ENCODE assay signal across 24 cellular contexts in genomic region chr4:131635191-131635590, GRCh38.
"Had no signal": no experiment of that assay in that cellular context is flagged by ENCODE, and none has a peak within 500 bp of the region (broad histone marks: within the 10 kb centered on the region; RNA-seq: fewer than 3 reads in every experiment).

No MANE protein-coding gene starts in this region.

- DNase-seq: islet precursor cell; left ventricle myocardium inferior; midbrain; mucosa of descending colon; naive thymus-derived CD4-positive, alpha-beta T cell; ovary; posterior cingulate gyrus; retina; right cardiac atrium; stimulated activated CD4-positive, alpha-beta T cell treated with anti-CD3 and anti-CD28 coated beads, Interleukin-12 subunit alpha, Interleukin-12 subunit beta, amount 100 ng/mL, for 4 hours; stimulated activated CD4-positive, alpha-beta T cell treated with anti-CD3 and anti-CD28 coated beads, Interleukin-15, amount 100 ng/mL, for 24 hours; stimulated activated CD4-positive, alpha-beta T cell treated with anti-CD3 and anti-CD28 coated beads, Interleukin-2, amount 100 ng/mL, for 24 hours; stimulated activated CD4-positive, alpha-beta T cell treated with anti-CD3 and anti-CD28 coated beads, Interleukin-4, amount 100 ng/mL, for 1 hour; stimulated activated naive B cell treated with anti-CD40 and anti-IgM and Interleukin-4, amounts not matched to agents 10 μg/mL and 1 μg/mL and 100 μg/mL, for 72 hours; stimulated activated naive CD8-positive, alpha-beta T cell treated with anti-CD3 and anti-CD28 coated beads, Interleukin-15, Interleukin-2, amounts not matched to agents 100 U/mL and 50 U/mL, for 24 hours; stomach; tibial artery; trophoblast cell; uterus had no signal

- H3K4me3 ChIP-seq: hepatocyte, left ventricle myocardium inferior, lung, mucosa of descending colon, ovary, prostate gland, skin epidermis, stomach, thoracic aorta, tibial artery, uterus had no signal

- H3K27me3 ChIP-seq: hepatocyte, ovary, stomach, tibial artery, uterus had no signal

- H3K27ac ChIP-seq: hepatocyte, left ventricle myocardium inferior, ovary, prostate gland, skin epidermis, stomach, thoracic aorta, tibial artery, uterus had no signal

- H3K4me1 ChIP-seq: left ventricle myocardium inferior, prostate gland, stomach, tibial artery, uterus had no signal

- H3K9me3 ChIP-seq: ovary, prostate gland, thoracic aorta, uterus had no signal

- H3K36me3 ChIP-seq: left ventricle myocardium inferior, ovary, prostate gland, stomach, thoracic aorta, tibial artery, uterus had no signal
